Comparison of ENCODE assay signal across 8 cellular contexts in the genomic region with DNA sequence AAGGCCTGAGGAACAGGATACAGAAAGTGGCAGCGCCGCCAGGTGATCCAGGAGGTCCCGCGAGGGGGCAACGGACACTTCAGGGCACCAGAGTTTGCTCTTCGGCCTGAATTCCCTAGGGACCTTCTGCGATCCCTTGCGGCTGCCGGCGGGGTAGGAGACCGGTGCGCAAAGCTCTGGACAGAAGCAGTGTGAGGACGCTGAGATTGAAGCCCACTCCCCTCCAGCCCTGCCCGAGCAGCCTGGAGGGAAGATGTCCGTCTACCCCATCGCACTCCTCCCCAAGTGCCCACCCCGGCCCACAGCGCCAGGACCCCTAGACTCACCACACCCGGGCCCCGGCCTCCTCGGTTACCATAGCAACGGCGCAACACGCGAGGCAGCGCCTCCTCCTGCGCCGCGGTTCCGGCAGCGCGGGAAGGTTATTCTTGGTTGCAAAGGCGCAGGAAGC. TPM values are rescaled to one million over a fixed set of nuclear protein-coding genes. Genes with fewer than 3 reads are reported as not detected.
DNase-seq lines count a peak whose midpoint lies in the region; ATAC-seq and TF ChIP-seq lines count a peak whose summit lies in the region.

Gene ANKRD45 (minus strand): TSS at position 361 of the 451 bp plus-strand sequence. CDS start 10,433 bp downstream, outside the sequence.

- H3K9me3 ChIP-seq in lower lobe of right lung (no peaks in the 10 kb centered on the region), thyroid gland (no peaks in the 10 kb centered on the region)
- H3K9me3 ChIP-seq in CD4-positive, alpha-beta T cell (ENCODE audit: control insufficient read depth, low read length): no peaks in the 10 kb centered on the region

- H3K4me3 Mint-ChIP-seq in effector memory CD8-positive, alpha-beta T cell: peak within 1 kb of the TSS; percentile 40 to 51
- no peak within 1 kb of the TSS for H3K4me3 Mint-ChIP-seq in CD4-positive, alpha-beta T cell

- intact Hi-C loops in lower lobe of right lung (cut with DNase I): no loop called here
- intact Hi-C loops in thyroid gland (cut with DNase I): no loop called here
- intact Hi-C loops in CD4-positive, alpha-beta T cell (cut with DNase I, micrococcal nuclease): no loop called here

- no peaks in the 10 kb centered on the region for H3K36me3 Mint-ChIP-seq in effector memory CD8-positive, alpha-beta T cell (ENCODE audit: insufficient read depth)
- H3K36me3 Mint-ChIP-seq in CD4-positive, alpha-beta T cell (ENCODE audit: low read depth): no peaks in the 10 kb centered on the region

- H3K27me3 Mint-ChIP-seq in effector memory CD8-positive, alpha-beta T cell: peaks cover 44 to 49% of the 10 kb centered on the region in 2 donors
- H3K27me3 Mint-ChIP-seq in CD4-positive, alpha-beta T cell: peaks cover 43% of the 10 kb centered on the region

- H3K4me3 ChIP-seq in lower lobe of right lung (peak within 1 kb of the TSS; percentile 49), thyroid gland (replicated peaks in 1 of 3) (peak within 1 kb of the TSS in 2 of 3 donors; percentile 15 to 23)

- H3K27me3 ChIP-seq in lower lobe of right lung (ENCODE audit: low read depth) (peaks cover 5% of the 10 kb centered on the region), thyroid gland (no peaks in the 10 kb centered on the region)
- H3K27me3 ChIP-seq in CD4-positive, alpha-beta T cell (ENCODE audit: control insufficient read depth, insufficient read depth, low read length): peaks cover 33% of the 10 kb centered on the region

- DNase-seq in GM13977 (ENCODE audit: low spot score) (peak; percentile 21), RPMI7951 (ENCODE audit: low read depth) (peak; percentile 51), lower lobe of right lung (peak; percentile 68), thyroid gland (peak; percentile 33 to 37), NAMALWA (ENCODE audit: low spot score) (no peak), NCI-H146 treated with DMSO at 0.1 percent for 48 hours (lab: John Stamatoyannopoulos, UW; ENCODE audit: unreplicated experiment) (no peak)
- no peak for DNase-seq in effector memory CD8-positive, alpha-beta T cell
- no peak for DNase-seq in CD4-positive, alpha-beta T cell

- H3K27ac ChIP-seq in lower lobe of right lung: no peak within 1 kb of the TSS
- H3K27ac ChIP-seq in thyroid gland: no peak within 1 kb of the TSS
- H3K27ac ChIP-seq in CD4-positive, alpha-beta T cell (ENCODE audit: low read depth, low read length): no peak within 1 kb of the TSS

- POLR2A ChIA-PET in CD4-positive, alpha-beta T cell (lab: Charles Lee): no interaction called here

- H3K9me3 Mint-ChIP-seq in effector memory CD8-positive, alpha-beta T cell: no peaks in the 10 kb centered on the region
- H3K9me3 Mint-ChIP-seq in CD4-positive, alpha-beta T cell: peaks cover 2% of the 10 kb centered on the region

- no peaks in the 10 kb centered on the region for H3K36me3 ChIP-seq in lower lobe of right lung
- H3K36me3 ChIP-seq in thyroid gland: no peaks in the 10 kb centered on the region

- 2 to 5% methylated on average over 27 to 32 of the region's 33 CpGs for WGBS in thyroid gland, 2 donors

- H3K4me1 ChIP-seq in lower lobe of right lung: peaks cover 12% of the 10 kb centered on the region
- H3K4me1 ChIP-seq in thyroid gland: peaks cover 5% of the 10 kb centered on the region in 2 donors

- TF ChIP-seq CTCF in GM13977 (IDR thresholded peaks at IDR 0.05; ENCODE audit: extremely low read depth, insufficient read depth, missing control alignments) (peak; percentile 4), lower lobe of right lung (IDR thresholded peaks at IDR 0.05) (no peak), thyroid gland (IDR thresholded peaks at IDR 0.05) (peak in 1 of 6 experiments; percentile 20)
- TF ChIP-seq CTCF in CD4-positive, alpha-beta T cell (IDR thresholded peaks at IDR 0.05): no peak

- ATAC-seq in effector memory CD8-positive, alpha-beta T cell (replicated peaks): no peak
- ATAC-seq in lower lobe of right lung: peak; percentile 75 to 77
- ATAC-seq in CD4-positive, alpha-beta T cell (ENCODE audit: poor library complexity): no peak

- in situ Hi-C loops in GM13977 (cut with MboI; ENCODE audit: low pct_unique_long_range_greater_than_20kb, low sequenced_read_pairs, unreplicated experiment): no loop called here

- H3K27ac Mint-ChIP-seq in effector memory CD8-positive, alpha-beta T cell: no peak within 1 kb of the TSS
- H3K27ac Mint-ChIP-seq in CD4-positive, alpha-beta T cell: no peak within 1 kb of the TSS

- CTCF ChIA-PET in CD4-positive, alpha-beta T cell (lab: Charles Lee): no interaction called here

- H3K4me1 Mint-ChIP-seq in effector memory CD8-positive, alpha-beta T cell (ENCODE audit: low read depth in 2 of 2): peaks cover 4 to 7% of the 10 kb centered on the region in 2 donors
- peaks cover 4% of the 10 kb centered on the region for H3K4me1 Mint-ChIP-seq in CD4-positive, alpha-beta T cell (ENCODE audit: low read depth)

- TF ChIP-seq POLR2A in thyroid gland (IDR thresholded peaks at IDR 0.05): no peak

RNA-seq across cellular contexts. Expression of gene ANKRD45, which starts in this region (rescaled TPM):
- total RNA-seq in RPMI7951 (2014; rRNA removed; shearing (Covaris generic)): not detected in 2 replicates
- total RNA-seq in lower lobe of right lung (4.2 TPM), thyroid gland (1 to 10 TPM in 2 of 4 donors, under 1 TPM in 2; 0.27 to 2.3 (median 0.94) TPM)
- total RNA-seq in CD4-positive, alpha-beta T cell: not detected

Comparison
In these comparisons a context has a peak if more than half of its experiments do, and no peak if none do; other contexts are left out.
1. Peak in DNase-seq in RPMI7951; RNA of the gene not detected or under 1 TPM.
2. DNase-seq: peak in GM13977 (single experiment), lower lobe of right lung (single experiment) and thyroid gland (2 of 2); none in effector memory CD8-positive, alpha-beta T cell (0 of 3), NAMALWA (single experiment), NCI-H146 treated with DMSO at 0.1 percent for 48 hours (single experiment) and CD4-positive, alpha-beta T cell (0 of 10).
3. ATAC-seq: peak in lower lobe of right lung (2 of 2); none in effector memory CD8-positive, alpha-beta T cell (single experiment) and CD4-positive, alpha-beta T cell (single experiment).